Comparison of ENCODE assay signal across 1 cellular context in genomic region chr6:43468240-43468639, GRCh38.
TF ChIP-seq lines count a peak whose summit lies in the region.

No MANE protein-coding gene starts in this region.

TF ChIP-seq in K562, 482 proteins besides CTCF, POLR2A, EP300 and RAD21:
- TF ChIP-seq ZNF695 (CRISPR knock-in tag; IDR thresholded peaks at IDR 0.05) (no peak), SAFB2 (IDR thresholded peaks at IDR 0.05; ENCODE audit: borderline replicate concordance, low read depth, low read length, severe bottlenecking) (no peak), HEY1 (CRISPR knock-in tag; IDR thresholded peaks at IDR 0.05; ENCODE audit: borderline replicate concordance) (no peak), FOXA3 (CRISPR knock-in tag; conservative IDR thresholded peaks at IDR 0.05 in 1 of 2, IDR thresholded peaks at IDR 0.05 in 1 of 2) (no peak), GABPA (tag; conservative IDR thresholded peaks at IDR 0.05; ENCODE audit: low read depth) (no peak), SREBF1 (IDR thresholded peaks at IDR 0.05; ENCODE audit: borderline replicate concordance, low read depth, low read length) (no peak), EHMT2 (IDR thresholded peaks at IDR 0.05) (no peak), STAG1 (CRISPR knock-in tag; IDR thresholded peaks at IDR 0.05; ENCODE audit: borderline replicate concordance) (no peak), STAT5A (IDR thresholded peaks at IDR 0.05; ENCODE audit: borderline replicate concordance, low read length) (no peak), ZNF133 (CRISPR knock-in tag; IDR thresholded peaks at IDR 0.05) (no peak), JUNB (CRISPR knock-in tag; conservative IDR thresholded peaks at IDR 0.05) (no peak)
